ENCODE assay signal across 19 cellular contexts in the genomic region with DNA sequence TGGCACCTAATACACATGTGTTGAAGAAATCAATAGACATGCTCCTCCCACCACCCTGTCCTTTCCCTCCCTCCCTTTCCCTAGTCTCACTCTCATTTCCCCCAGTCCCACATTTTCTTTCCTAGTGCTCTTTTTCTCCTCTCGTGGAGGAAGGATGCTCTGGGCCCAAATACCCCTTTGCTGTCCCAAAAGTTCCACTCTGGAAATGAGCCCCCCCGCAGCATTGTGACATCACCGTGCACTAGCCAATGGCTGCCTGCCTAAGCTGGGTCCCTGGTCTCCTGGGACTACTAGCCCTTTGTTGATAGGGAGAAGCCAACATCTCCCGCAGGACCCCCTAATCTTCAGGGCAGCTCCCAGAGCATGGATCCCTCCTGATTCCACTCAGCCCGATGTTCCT. TPM values are rescaled to one million over a fixed set of nuclear protein-coding genes. Genes with fewer than 3 reads are reported as not detected.
DNase-seq lines count a peak whose midpoint lies in the region; FAIRE-seq lines count a peak whose summit lies in the region.
"Had no signal": no experiment of that assay in that cellular context is flagged by ENCODE, and none has a peak within 500 bp of the region (broad histone marks: within the 10 kb centered on the region; RNA-seq: fewer than 3 reads in every experiment).

A gene with protein sequence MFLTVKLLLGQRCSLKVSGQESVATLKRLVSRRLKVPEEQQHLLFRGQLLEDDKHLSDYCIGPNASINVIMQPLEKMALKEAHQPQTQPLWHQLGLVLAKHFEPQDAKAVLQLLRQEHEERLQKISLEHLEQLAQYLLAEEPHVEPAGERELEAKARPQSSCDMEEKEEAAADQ (plus strand): TSS at position 301 of the 400 bp plus-strand sequence. CDS start 92 bp downstream, at position 393.

- H3K79me2 ChIP-seq in Karpas-422 (ENCODE audit: low read length): no peaks in the 10 kb centered on the region

- H3K9ac ChIP-seq in Karpas-422 (ENCODE audit: low read length) (peak within 1 kb of the TSS; percentile 50), neuronal stem cell (ENCODE audit: low read depth, low read length, poor library complexity) (no peak within 1 kb of the TSS), mesenchymal stem cell (ENCODE audit: low read length) (no peak within 1 kb of the TSS)

- DNase-seq in NCI-H146 (lab: John Stamatoyannopoulos, UW) (peak; percentile 40), NCI-H146 treated with DMSO at 0.1 percent for 48 hours (lab: John Stamatoyannopoulos, UW; ENCODE audit: unreplicated experiment) (no peak), Karpas-422 (no peak), neuronal stem cell (ENCODE audit: low spot score) (no peak), NCI-H748 treated with DMSO at 0.1 percent for 48 hours (lab: John Stamatoyannopoulos, UW) (no peak), GM19239 (ENCODE audit: insufficient read length, low spot score) (no peak), mesenchymal stem cell (no peak)
- DNase-seq: 8988T; C1 segment of cervical spinal cord; Calu3; CD4-positive, alpha-beta T cell; DMS79; HCEC 1CT had no signal

- H3K9me2 ChIP-seq in Karpas-422 (replicated peaks; ENCODE audit: insufficient read depth, low read length): no peaks in the 10 kb centered on the region

- H3K36me3 ChIP-seq in Karpas-422 (ENCODE audit: insufficient read depth, low read length) (no peaks in the 10 kb centered on the region), neuronal stem cell (replicated peaks in 1 of 2; ENCODE audit: control insufficient read depth in 2 of 2, insufficient read depth in 2 of 2, low read length in 2 of 2) (no peaks in the 10 kb centered on the region), mesenchymal stem cell (ENCODE audit: control insufficient read depth in 1 of 2, insufficient read depth in 2 of 2, low read depth in 1 of 2, low read length in 2 of 2) (no peaks in the 10 kb centered on the region)

- H2BK15ac ChIP-seq in neuronal stem cell (ENCODE audit: low read length) (peak within 1 kb of the TSS; percentile 35), mesenchymal stem cell (ENCODE audit: low read depth, poor library complexity, severe bottlenecking) (no peak within 1 kb of the TSS)

- H3K4ac ChIP-seq in neuronal stem cell (ENCODE audit: low read length) (no peak within 1 kb of the TSS), mesenchymal stem cell (ENCODE audit: low read depth in 1 of 2, low read length in 2 of 2) (no peak within 1 kb of the TSS)

- H2AFZ ChIP-seq in Karpas-422 (ENCODE audit: low read length) (no peak within 1 kb of the TSS), neuronal stem cell (ENCODE audit: low read length) (no peak within 1 kb of the TSS), mesenchymal stem cell (ENCODE audit: low read depth, low read length) (no peak within 1 kb of the TSS)

- H3K23ac ChIP-seq in neuronal stem cell (ENCODE audit: low read depth, low read length, poor library complexity) (peak within 1 kb of the TSS; percentile 11), mesenchymal stem cell (ENCODE audit: low read length in 2 of 2) (peak within 1 kb of the TSS in 1 of 2 experiments; percentile 9)

- H3K27ac ChIP-seq in Karpas-422 (ENCODE audit: low read length) (peak within 1 kb of the TSS; percentile 80), neuronal stem cell (replicated peaks; ENCODE audit: low read length) (no peak within 1 kb of the TSS), mesenchymal stem cell (ENCODE audit: low read length, poor library complexity, severe bottlenecking) (no peak within 1 kb of the TSS)

- no peaks in the 10 kb centered on the region for H4K20me1 ChIP-seq in Karpas-422 (ENCODE audit: insufficient read depth, low read depth, low read length)

- H3K9me3 ChIP-seq in Karpas-422 (ENCODE audit: low read length) (no peaks in the 10 kb centered on the region), neuronal stem cell (replicated peaks in 1 of 2; ENCODE audit: control insufficient read depth in 2 of 2, insufficient read depth in 1 of 2, low read depth in 1 of 2, low read length in 2 of 2) (no peaks in the 10 kb centered on the region), mesenchymal stem cell (ENCODE audit: control insufficient read depth, low read length) (no peaks in the 10 kb centered on the region)

- peak within 1 kb of the TSS; percentile 18 for H2AK5ac ChIP-seq in neuronal stem cell (ENCODE audit: low read depth, low read length)
- no peak within 1 kb of the TSS for H2AK5ac ChIP-seq in mesenchymal stem cell (ENCODE audit: low read length, severe bottlenecking)

- H3K79me1 ChIP-seq in neuronal stem cell (ENCODE audit: low read depth, low read length) (no peaks in the 10 kb centered on the region), mesenchymal stem cell (replicated peaks; ENCODE audit: low read length, poor library complexity, severe bottlenecking) (no peaks in the 10 kb centered on the region)

- no peak for FAIRE-seq in GM19239 (lab: Jason Lieb, UNC)
- FAIRE-seq: GM12878, H1, HepG2, HTR-8/SVneo, K562 had no signal

- H3K14ac ChIP-seq in neuronal stem cell (ENCODE audit: low read length) (no peak within 1 kb of the TSS), mesenchymal stem cell (ENCODE audit: low read length in 2 of 2) (no peak within 1 kb of the TSS)

- H2BK5ac ChIP-seq in neuronal stem cell (ENCODE audit: low read length) (no peak within 1 kb of the TSS), mesenchymal stem cell (ENCODE audit: low read depth, low read length, poor library complexity, severe bottlenecking) (no peak within 1 kb of the TSS)

- H3K4me1 ChIP-seq in Karpas-422 (ENCODE audit: low read length) (peaks cover 73% of the 10 kb centered on the region), neuronal stem cell (ENCODE audit: control insufficient read depth in 2 of 2, insufficient read depth in 1 of 2, low read depth in 1 of 2, low read length in 2 of 2) (peaks cover 0 to 2% of the 10 kb centered on the region in 2 donors), mesenchymal stem cell (ENCODE audit: control insufficient read depth, insufficient read depth, low read depth, low read length) (no peaks in the 10 kb centered on the region)

- no peak within 1 kb of the TSS for H4K91ac ChIP-seq in neuronal stem cell (ENCODE audit: low read depth, low read length, poor library complexity)
- H4K91ac ChIP-seq in mesenchymal stem cell (ENCODE audit: low read length): no peak within 1 kb of the TSS

- no peak within 1 kb of the TSS for H4K8ac ChIP-seq in neuronal stem cell (ENCODE audit: low read depth, low read length)
- no peak within 1 kb of the TSS for H4K8ac ChIP-seq in mesenchymal stem cell (ENCODE audit: low read length)

- no peaks in the 10 kb centered on the region for H3K27me3 ChIP-seq in Karpas-422 (ENCODE audit: low read length)
- H3K27me3 ChIP-seq in neuronal stem cell (ENCODE audit: control insufficient read depth in 3 of 3, insufficient read depth in 3 of 3, low read depth in 1 of 3, low read length in 3 of 3): peaks cover 0 to 90% (median 0%) of the 10 kb centered on the region in 3 experiments
- H3K27me3 ChIP-seq in mesenchymal stem cell (ENCODE audit: control insufficient read depth in 1 of 2, insufficient read depth in 1 of 2, low read length in 2 of 2): peaks cover 34 to 80% of the 10 kb centered on the region in 2 experiments

- no peak within 1 kb of the TSS for H3K4me3 ChIP-seq in Karpas-422 (ENCODE audit: low read length)
- no peak within 1 kb of the TSS for H3K4me3 ChIP-seq in neuronal stem cell (ENCODE audit: low read length in 2 of 2)
- H3K4me3 ChIP-seq in mesenchymal stem cell (ENCODE audit: insufficient read depth in 1 of 2, low read depth in 1 of 2, low read length in 2 of 2): no peak within 1 kb of the TSS
- H3K4me3 ChIP-seq: GM12878, K562 had no signal

- H2BK120ac ChIP-seq in neuronal stem cell (ENCODE audit: low read depth, low read length) (no peak within 1 kb of the TSS), mesenchymal stem cell (ENCODE audit: low read depth, low read length) (no peak within 1 kb of the TSS)

- peak within 1 kb of the TSS; percentile 3 for H3K18ac ChIP-seq in neuronal stem cell (ENCODE audit: low read length)
- H3K18ac ChIP-seq in mesenchymal stem cell (ENCODE audit: low read depth in 1 of 2, low read length in 2 of 2): no peak within 1 kb of the TSS

- peak within 1 kb of the TSS; percentile 31 for H3K4me2 ChIP-seq in Karpas-422 (ENCODE audit: low read depth, low read length, poor library complexity, severe bottlenecking)
- H3K4me2 ChIP-seq in neuronal stem cell (ENCODE audit: insufficient read depth, low read length, poor library complexity, severe bottlenecking): no peak within 1 kb of the TSS
- no peak within 1 kb of the TSS for H3K4me2 ChIP-seq in mesenchymal stem cell (ENCODE audit: low read length, poor library complexity, severe bottlenecking)

- no peak within 1 kb of the TSS for H2BK12ac ChIP-seq in neuronal stem cell (ENCODE audit: low read length)
- H2BK12ac ChIP-seq in mesenchymal stem cell (ENCODE audit: low read length in 2 of 2): no peak within 1 kb of the TSS

- no CpG with 5 or more reads among the region's 5 CpGs for WGBS in neuronal stem cell (ENCODE audit: extremely low coverage in 2 of 2, insufficient read length in 2 of 2, insufficient replicate concordance in 1 of 2), 2 donors
- WGBS in mesenchymal stem cell: 90% methylated on average over 5 of the region's 5 CpGs

RNA-seq across cellular contexts. Expression of the gene that starts here (rescaled TPM):
- 0.19 and 0.47 TPM in 2 replicates for total RNA-seq in Karpas-422 (2014; rRNA removed; shearing (Covaris generic); ENCODE audit: low replicate concordance)
- not detected for polyA plus RNA-seq in neuronal stem cell (2013, experiment 1 of 2)
- not detected for polyA plus RNA-seq in neuronal stem cell (2013, experiment 2 of 2)
- polyA plus RNA-seq in mesenchymal stem cell (2013, experiment 1 of 2): not detected
- polyA plus RNA-seq in mesenchymal stem cell (2013, experiment 2 of 2): not detected
- total RNA-seq: Calu3; CD4-positive, alpha-beta T cell; G401; H1; HepG2; K562 had no signal
- polyA plus RNA-seq: HepG2, K562 had no signal
